Comparison of ENCODE assay signal across 17 cellular contexts in genomic region chr9:106962105-106962504, GRCh38.
A peak's percentile ranks its signal among the peaks of the same experiment; 100 is the strongest.
DNase-seq lines count a peak whose midpoint lies in the region; ATAC-seq and TF ChIP-seq lines count a peak whose summit lies in the region.
"Had no signal": no experiment of that assay in that cellular context is flagged by ENCODE, and none has a peak within 500 bp of the region (broad histone marks: within the 10 kb centered on the region; RNA-seq: fewer than 3 reads in every experiment).

No MANE protein-coding gene starts in this region.

- 85% methylated on average over 2 of the region's 2 CpGs for WGBS in mammary epithelial cell (ENCODE audit: low coverage, missing lambda C conversion rate)

- H3K27ac ChIP-seq in left ventricle myocardium inferior (replicated peaks), result peak overlapping the region; percentile 78
- H3K27ac ChIP-seq in mammary epithelial cell (ENCODE audit: insufficient read depth, low read depth, low read length), result peak overlapping the region; percentile 28
- H3K27ac ChIP-seq in subcutaneous abdominal adipose tissue (ENCODE audit: low read depth, low read length), result peak overlapping the region; percentile 38

- H3K36me3 ChIP-seq in left ventricle myocardium inferior (peaks cover 4% of the 10 kb centered on the region), mammary epithelial cell (ENCODE audit: insufficient read depth, low read length) (peaks cover 5% of the 10 kb centered on the region), subcutaneous abdominal adipose tissue (ENCODE audit: control insufficient read depth in 5 of 5, insufficient read depth in 5 of 5, low read length in 5 of 5) (peaks cover 4 to 18% (median 5%) of the 10 kb centered on the region in 5 donors)

- CTCF ChIA-PET in mammary epithelial cell (lab: Charles Lee; ENCODE audit: low non-redundant PET), result no interaction called here

- H4K20me1 ChIP-seq in mammary epithelial cell (ENCODE audit: insufficient read depth, low read length), result no peaks in the 10 kb centered on the region

- H3K4me3 ChIP-seq in left ventricle myocardium inferior (no peak overlapping the region), mammary epithelial cell (replicated peaks in 1 of 3; ENCODE audit: insufficient read depth in 1 of 3, low read depth in 2 of 3, low read length in 3 of 3) (no peak overlapping the region), subcutaneous abdominal adipose tissue (ENCODE audit: low read depth in 1 of 5, low read length in 5 of 5) (no peak overlapping the region)
- H3K4me3 ChIP-seq: gastroesophageal sphincter, smooth muscle cell had no signal

- in situ Hi-C loops in mammary epithelial cell (cut with MboI; ENCODE audit: low sequenced_read_pairs in 2 of 2), result no loop called here

- dilution Hi-C loops in mammary epithelial cell (cut with HindIII; ENCODE audit: low sequenced_read_pairs), result no loop called here

- no peak for ATAC-seq in Right ventricle myocardium inferior
- ATAC-seq: gastroesophageal sphincter, SK-N-SH treated with all-trans-retinoic acid at 6 μM for 48 hours had no signal

- no peak overlapping the region for H3K9ac ChIP-seq in mammary epithelial cell (ENCODE audit: insufficient read depth, low read length)
- H3K9ac ChIP-seq in subcutaneous abdominal adipose tissue (ENCODE audit: low read length in 5 of 5), result no peak overlapping the region

- H3K9me3 ChIP-seq in left ventricle myocardium inferior (replicated peaks) (no peaks in the 10 kb centered on the region), mammary epithelial cell (replicated peaks; ENCODE audit: insufficient read depth, low read length) (peaks cover 4% of the 10 kb centered on the region), subcutaneous abdominal adipose tissue (ENCODE audit: control insufficient read depth in 5 of 5, low read length in 5 of 5) (no peaks in the 10 kb centered on the region)
- H3K9me3 ChIP-seq: gastroesophageal sphincter had no signal

- H2AFZ ChIP-seq in mammary epithelial cell (ENCODE audit: low read depth, low read length), result no peak overlapping the region

- no peaks in the 10 kb centered on the region for H3K79me2 ChIP-seq in mammary epithelial cell (ENCODE audit: insufficient read depth, low read length)

- H3K27me3 ChIP-seq in left ventricle myocardium inferior (ENCODE audit: low read depth) (no peaks in the 10 kb centered on the region), mammary epithelial cell (ENCODE audit: insufficient read depth, low read length) (no peaks in the 10 kb centered on the region), subcutaneous abdominal adipose tissue (ENCODE audit: control insufficient read depth in 5 of 5, insufficient read depth in 4 of 5, low read length in 5 of 5) (no peaks in the 10 kb centered on the region)
- H3K27me3 ChIP-seq: gastroesophageal sphincter had no signal

- no peak overlapping the region for H3K4me2 ChIP-seq in mammary epithelial cell (ENCODE audit: insufficient read depth, low read depth, low read length)
- H3K4me2 ChIP-seq: smooth muscle cell had no signal

- peaks cover 74% of the 10 kb centered on the region for H3K4me1 ChIP-seq in left ventricle myocardium inferior
- peaks cover 29% of the 10 kb centered on the region for H3K4me1 ChIP-seq in mammary epithelial cell (ENCODE audit: insufficient read depth, low read length)
- H3K4me1 ChIP-seq in subcutaneous abdominal adipose tissue (ENCODE audit: control insufficient read depth in 5 of 5, insufficient read depth in 5 of 5, low read length in 5 of 5), result peaks cover 0 to 19% (median 2%) of the 10 kb centered on the region in 5 donors

- TF ChIP-seq CTCF in left ventricle myocardium inferior (IDR thresholded peaks at IDR 0.05; ENCODE audit: borderline replicate concordance) (no peak), mammary epithelial cell (conservative IDR thresholded peaks at IDR 0.05 in 1 of 2, IDR thresholded peaks at IDR 0.05 in 1 of 2; ENCODE audit: extremely low read depth in 1 of 2, insufficient read depth in 1 of 2, low read depth in 1 of 2, low read length in 2 of 2) (no peak)

- DNase-seq in left ventricle myocardium inferior (no peak), Right ventricle myocardium inferior (ENCODE audit: missing footprints) (no peak), mammary epithelial cell (no peak), iris pigment epithelial cell (ENCODE audit: low read depth) (peak; percentile 73), NCI-H748 treated with DMSO at 0.1 percent for 48 hours (lab: John Stamatoyannopoulos, UW) (no peak), COLO668 (lab: John Stamatoyannopoulos, UW; ENCODE audit: unreplicated experiment) (no peak)
- DNase-seq in NK-92 treated with Interleukin-12 subunit alpha and Interleukin-12 subunit beta, amount 100 ng/mL, for 24 hours (lab: John Stamatoyannopoulos, UW), result no peak
- DNase-seq: activated CD4-positive, alpha-beta memory T cell treated with anti-CD3 and anti-CD28 coated beads for 36 hours; CD4-positive, alpha-beta memory T cell; NCI-H1436 treated with DMSO at 0.1 percent for 48 hours; NCI-H510A; nucleus accumbens; stimulated activated naive CD4-positive, alpha-beta T cell treated with Interleukin-2 at 50 U/mL for 16 hours had no signal

- intact Hi-C loops in left ventricle myocardium inferior (cut with micrococcal nuclease), result no loop called here
- intact Hi-C loops in Right ventricle myocardium inferior (cut with DNase I), result loop anchor here (5.0 to 10.0 kb wide), 4 partner anchors 40 to 235 kb away; partner anchors contain the start of gene ZNF462
- intact Hi-C loops in mammary epithelial cell (cut with micrococcal nuclease), result no loop called here

- BruUV-seq in mammary epithelial cell (replicated peaks; lab: Mats Ljungman, UMichigan), result no TSS peak

Comparison
In these comparisons a context has a peak if more than half of its experiments do, and no peak if none do; other contexts are left out.
1. H3K27ac ChIP-seq: peak in every context shown above with its lines; median percentile 78 in left ventricle myocardium inferior; 38 in subcutaneous abdominal adipose tissue; 28 in mammary epithelial cell.